8 cellular contexts compared by ENCODE assay signal in genomic region chr18:50879302-50880107, GRCh38. TPM values are rescaled to one million over a fixed set of nuclear protein-coding genes. Genes with fewer than 3 reads are reported as not detected.
DNase-seq lines count a peak whose midpoint lies in the region; ATAC-seq, FAIRE-seq and TF ChIP-seq lines count a peak whose summit lies in the region.

No MANE protein-coding gene starts in this region.

- H2AFZ ChIP-seq in GM12878 (ENCODE audit: control insufficient read depth, low read depth, low read length), result peak overlapping the region; percentile 92

- no peak for TF ChIP-seq RAD21 in GM12878 (IDR thresholded peaks at IDR 0.05; ENCODE audit: insufficient read depth, low read depth, low read length)

- peak; percentile 9 for ATAC-seq in GM19324 (IDR thresholded peaks at IDR 0.05; ENCODE audit: low FRiP score, unreplicated experiment)
- ATAC-seq in HG03439 (IDR thresholded peaks at IDR 0.05; ENCODE audit: unreplicated experiment), result peak; percentile 47
- peak; percentile 13 for ATAC-seq in GM12878
- peak; percentile 53 to 62 for ATAC-seq in gastrocnemius medialis

- H4K20me1 ChIP-seq in GM12878 (ENCODE audit: control insufficient read depth, insufficient read depth), result no peaks in the 10 kb centered on the region; the same call in 1 of the 2 replicates

- 0 out of 4 replicates have a peak, but pooled peaks of 1 of the 2 experiments have one; percentile 35 for TF ChIP-seq EP300 in GM12878 (IDR thresholded peaks at IDR 0.05; ENCODE audit: borderline replicate concordance in 1 of 2, control insufficient read depth in 1 of 2, low read depth in 2 of 2, low read length in 2 of 2)

- TF ChIP-seq CTCF in GM12878 (IDR thresholded peaks at IDR 0.05 in 2 of 3, conservative IDR thresholded peaks at IDR 0.05 in 1 of 3; ENCODE audit: control insufficient read depth in 2 of 3, extremely low read depth in 1 of 3, insufficient read depth in 1 of 3, low read depth in 3 of 3, low read length in 3 of 3) (no peak), gastrocnemius medialis (IDR thresholded peaks at IDR 0.05 in 4 of 5, conservative IDR thresholded peaks at IDR 0.05 in 1 of 5) (no peak)

- H3K27me3 ChIP-seq in GM12878 (replicated peaks in 1 of 2; ENCODE audit: control insufficient read depth in 2 of 2, insufficient read depth in 2 of 2, low read length in 1 of 2) (no peaks in the 10 kb centered on the region), iPS DF 6.9 (ENCODE audit: control insufficient read depth, insufficient read depth, low read length) (no peaks in the 10 kb centered on the region), gastrocnemius medialis (no peaks in the 10 kb centered on the region)

- H3K9me3 ChIP-seq in GM12878 (replicated peaks; ENCODE audit: control insufficient read depth, insufficient read depth, low read length), result no peaks in the 10 kb centered on the region
- no peaks in the 10 kb centered on the region for H3K9me3 ChIP-seq in iPS DF 6.9 (ENCODE audit: control insufficient read depth, insufficient read depth, low read length)
- H3K9me3 ChIP-seq in gastrocnemius medialis, result no peaks in the 10 kb centered on the region

- TF ChIP-seq POLR2A in GM12878 (IDR thresholded peaks at IDR 0.05; ENCODE audit: low read depth, low read length) (no peak), gastrocnemius medialis (IDR thresholded peaks at IDR 0.05) (peak in 1 of 2 donors; percentile 43)

- CTCF ChIA-PET in GM12878 (lab: Yijun Ruan, JAX), result interaction anchor here (0.8 to 1.6 kb wide), 4 partner anchors 10 to 172 kb away, joined by 3 to 4 read pairs (median 4); no protein-coding TSS in a partner anchor

- intact Hi-C loops in GM12878 (cut with micrococcal nuclease; ENCODE audit: unreplicated experiment) (loop anchor here (2.0 to 10.0 kb wide), 3 partner anchors 89 to 315 kb away; partner anchors contain the start of genes ELAC1, MEX3C and SMAD4), gastrocnemius medialis (cut with DNase I; ENCODE audit: low total_unique reads) (loop anchor here (1.0 to 10.0 kb wide), 4 partner anchors 89 to 319 kb away; partner anchors contain the start of gene ELAC1)

- no peak for FAIRE-seq in GM12878 (lab: Jason Lieb, UNC)

- DNase-seq in CD1c-positive myeloid dendritic cell (ENCODE audit: extremely low spot score) (peak; percentile 24), RPMI8226 (peak; percentile 67), GM12878 (ENCODE audit: low read depth, low spot score) (no peak), iPS DF 6.9 (ENCODE audit: low read depth, low spot score) (no peak), gastrocnemius medialis (no peak), OCI-M2 (lab: John Stamatoyannopoulos, UW; ENCODE audit: unreplicated experiment) (no peak)

- BruUV-seq in GM12878 (replicated peaks; lab: Mats Ljungman, UMichigan), result no TSS peak

- H3K4me1 ChIP-seq in GM12878 (ENCODE audit: control insufficient read depth, insufficient read depth, low read length) (peaks cover 15% of the 10 kb centered on the region), iPS DF 6.9 (ENCODE audit: control insufficient read depth, insufficient read depth, low read length) (no peaks in the 10 kb centered on the region; the same call in 1 of the 2 replicates), gastrocnemius medialis (peaks cover 10 to 17% of the 10 kb centered on the region in 2 donors)

- POLR2A ChIA-PET in GM12878 (lab: Charles Lee), result interaction anchor here (0.5 to 1.6 kb wide), 14 partner anchors 8 to 276 kb away, joined by 3 to 10 read pairs (median 4); partner anchors contain the start of genes ELAC1 and SMAD4

- H3K36me3 ChIP-seq in GM12878 (ENCODE audit: control insufficient read depth in 2 of 2, insufficient read depth in 2 of 2, low read length in 1 of 2) (no peaks in the 10 kb centered on the region; a peak in 1 of 4 replicates), iPS DF 6.9 (ENCODE audit: control insufficient read depth, insufficient read depth, low read length) (no peaks in the 10 kb centered on the region), gastrocnemius medialis (no peaks in the 10 kb centered on the region)

- in situ Hi-C loops in GM12878 (cut with MboI), result loop anchor here (10.0 kb wide), 1 partner anchor 315 kb away; the partner anchor contains the start of gene MEX3C
- in situ Hi-C loops in gastrocnemius medialis (cut with MboI; ENCODE audit: low sequenced_read_pairs in 4 of 4), result loop anchor here in 2 of 4 donors (10.0 to 25.0 kb wide), 3 partner anchors 85 to 333 kb away; partner anchors contain the start of gene ELAC1 (in 1 of the 2)

- peak overlapping the region; percentile 82 for H3K4me2 ChIP-seq in GM12878 (ENCODE audit: control insufficient read depth, insufficient read depth)

- H3K4me3 ChIP-seq in GM12878, result peak overlapping the region; percentile 79
- H3K4me3 ChIP-seq in iPS DF 6.9 (ENCODE audit: low read length), result peak overlapping the region; percentile 74
- H3K4me3 ChIP-seq in gastrocnemius medialis, result peak overlapping the region; percentile 80 to 96 (median 89)

- WGBS in GM12878 (ENCODE audit: insufficient coverage, insufficient replicate concordance, low lambda C conversion rate, missing lambda C conversion rate), result 1% methylated on average over 40 of the region's 61 CpGs
- no CpG with 5 or more reads among the region's 61 CpGs for WGBS in iPS DF 6.9 (ENCODE audit: insufficient coverage, insufficient read length)

- peak overlapping the region; percentile 97 for H3K9ac ChIP-seq in GM12878 (ENCODE audit: control insufficient read depth, insufficient read depth, low read length)

- peaks cover 59% of the 10 kb centered on the region for H3K79me2 ChIP-seq in GM12878 (ENCODE audit: control insufficient read depth, insufficient read depth, low read length)

- SMC1A ChIA-PET in GM12878 (lab: Charles Lee; ENCODE audit: uncharacterized antibody, unreplicated experiment), result interaction anchor here (0.7 to 1.6 kb wide), 7 partner anchors 10 to 175 kb away, joined by 3 to 6 read pairs (median 4); partner anchors contain the start of genes MRO and SMAD4

- RAD21 ChIA-PET in GM12878 (lab: Charles Lee; ENCODE audit: unreplicated experiment), result interaction anchor here (0.7 to 1.5 kb wide), 3 partner anchors 11 to 87 kb away, joined by 3 to 5 read pairs (median 3); no protein-coding TSS in a partner anchor

- H3K27ac ChIP-seq in GM12878 (ENCODE audit: control insufficient read depth, insufficient read depth), result peak overlapping the region; percentile 99
- no peak overlapping the region for H3K27ac ChIP-seq in iPS DF 6.9 (ENCODE audit: low read length)
- peak overlapping the region; percentile 88 to 97 (median 94) for H3K27ac ChIP-seq in gastrocnemius medialis

TF ChIP-seq in GM12878, 131 proteins besides CTCF, POLR2A, EP300 and RAD21 (continues in another document):
- TF ChIP-seq SPI1 (IDR thresholded peaks at IDR 0.05; ENCODE audit: borderline replicate concordance, insufficient read depth, low read depth, low read length) (no peak), RELB (IDR thresholded peaks at IDR 0.05; ENCODE audit: low read depth) (peak; percentile 16; the same call in 1 of the 2 replicates), JUNB (IDR thresholded peaks at IDR 0.05) (no peak)

RNA-seq across cellular contexts. Expression of gene ME2, which starts 0.6 kb away (rescaled TPM):
- 91.8 and 96.5 TPM in 2 replicates for total RNA-seq in GM12878 (2013; cell fraction: nucleolus; rRNA removed)
- total RNA-seq in GM12878 (2014; rRNA removed), result 137 and 161 TPM in 2 replicates
- 117 and 119 TPM in 2 replicates for total RNA-seq in GM12878 (2014; rRNA removed; fragmentation: Illumina TruSeq; extraction: Trizol)
- total RNA-seq in GM12878 (2021), result 88.5 and 92.2 TPM in 2 replicates
- polyA plus RNA-seq in GM12878 (2011; ENCODE audit: low read depth), result 27.7 TPM
- 136 and 173 TPM in 2 replicates for polyA plus RNA-seq in GM12878 (2011; rRNA removed)
- 55.3 and 69.9 TPM in 2 replicates for polyA plus RNA-seq in GM12878 (2011; cell fraction: cytosol; rRNA removed)
- 60.2 and 71.8 TPM in 2 replicates for polyA plus RNA-seq in GM12878 (2011; cell fraction: nucleus; rRNA removed)
- 37.5 and 60.4 TPM in 2 replicates for polyA plus RNA-seq in GM12878 (2012)
- 155 and 195 TPM in 2 replicates for polyA plus RNA-seq in GM12878 (2014; fragmentation: Illumina TruSeq; extraction: Trizol)
- polyA plus RNA-seq in GM12878 (2014; fragmentation: Nextera tagmentation; extraction: Ambion mirVana), result 10 to 100 TPM; 41.3 to 46.9 TPM
- polyA plus RNA-seq in GM12878 (2014; rRNA removed), result 122 and 130 TPM in 2 replicates
- polyA plus RNA-seq in GM12878 (2016; fragmentation: Nextera tagmentation; extraction: Ambion mirVana), result 100 to 1,000 TPM; 151 to 155 TPM
- 58.2 and 86.7 TPM in 2 replicates for polyA minus RNA-seq in GM12878 (2011; rRNA and poly(A)+ RNA removed)
- polyA minus RNA-seq in GM12878 (2011; cell fraction: cytosol; rRNA and poly(A)+ RNA removed), result 27.0 and 30.5 TPM in 2 replicates
- 18.6 and 26.3 TPM in 2 replicates for polyA minus RNA-seq in GM12878 (2011; cell fraction: nucleus; rRNA and poly(A)+ RNA removed)
- 10 to 100 TPM; 25.3 to 50.6 (median 46.5) TPM for total RNA-seq in gastrocnemius medialis

RNA-seq across cellular contexts. Expression of gene MRO, which starts 59.7 kb away (rescaled TPM):
- not detected in 2 replicates for total RNA-seq in GM12878 (2013; cell fraction: nucleolus; rRNA removed)
- total RNA-seq in GM12878 (2014; rRNA removed) (not detected in 2 replicates), GM12878 (2014; rRNA removed; fragmentation: Illumina TruSeq; extraction: Trizol) (not detected in 2 replicates), GM12878 (2021) (not detected in 2 replicates), gastrocnemius medialis (1 to 10 TPM in 1 of 4 donors, under 1 TPM in 2, not detected in 1; 0.18 to 1.4 (median 0.49) TPM)
- polyA plus RNA-seq in GM12878 (2011; ENCODE audit: low read depth), result not detected
- polyA plus RNA-seq in GM12878 (2011; rRNA removed) (0.18 and 0.23 TPM in 2 replicates), GM12878 (2014; fragmentation: Illumina TruSeq; extraction: Trizol) (not detected in 2 replicates), GM12878 (2014; fragmentation: Nextera tagmentation; extraction: Ambion mirVana) (under 1 TPM in 1 of 2 experiments, not detected in 1; 0.11 TPM), GM12878 (2014; rRNA removed) (not detected in 2 replicates), GM12878 (2016; fragmentation: Nextera tagmentation; extraction: Ambion mirVana) (not detected)
- 0.02 and 0.03 TPM in 2 replicates for polyA plus RNA-seq in GM12878 (2011; cell fraction: cytosol; rRNA removed)
- polyA plus RNA-seq in GM12878 (2011; cell fraction: nucleus; rRNA removed), result 0.03 TPM in 1 of 2 replicates, not detected in the other
- polyA plus RNA-seq in GM12878 (2012), result not detected in 2 replicates
- polyA minus RNA-seq in GM12878 (2011; rRNA and poly(A)+ RNA removed), result not detected in 2 replicates
- not detected in 2 replicates for polyA minus RNA-seq in GM12878 (2011; cell fraction: cytosol; rRNA and poly(A)+ RNA removed)
- polyA minus RNA-seq in GM12878 (2011; cell fraction: nucleus; rRNA and poly(A)+ RNA removed), result not detected in 2 replicates

Comparison
In these comparisons a context has a peak if more than half of its experiments do, and no peak if none do; other contexts are left out.
1. DNase-seq: peak in CD1c-positive myeloid dendritic cell (single experiment) and RPMI8226 (single experiment); none in GM12878 (single experiment), iPS DF 6.9 (single experiment), gastrocnemius medialis (0 of 2) and OCI-M2 (single experiment).
2. Peak in every context shown above with its lines, with median percentiles within 50 percentile points of each other: ATAC-seq and H3K4me3 ChIP-seq.